Comparison of ENCODE assay signal across 1 cellular context in genomic region chr12:89390802-89391673, GRCh38.
TF ChIP-seq lines count a peak whose summit lies in the region.

No MANE protein-coding gene starts in this region.

TF ChIP-seq in HepG2, 621 proteins besides CTCF, POLR2A, EP300 and RAD21 (continued from another document and continues in another):
- TF ChIP-seq, protein P1, sequence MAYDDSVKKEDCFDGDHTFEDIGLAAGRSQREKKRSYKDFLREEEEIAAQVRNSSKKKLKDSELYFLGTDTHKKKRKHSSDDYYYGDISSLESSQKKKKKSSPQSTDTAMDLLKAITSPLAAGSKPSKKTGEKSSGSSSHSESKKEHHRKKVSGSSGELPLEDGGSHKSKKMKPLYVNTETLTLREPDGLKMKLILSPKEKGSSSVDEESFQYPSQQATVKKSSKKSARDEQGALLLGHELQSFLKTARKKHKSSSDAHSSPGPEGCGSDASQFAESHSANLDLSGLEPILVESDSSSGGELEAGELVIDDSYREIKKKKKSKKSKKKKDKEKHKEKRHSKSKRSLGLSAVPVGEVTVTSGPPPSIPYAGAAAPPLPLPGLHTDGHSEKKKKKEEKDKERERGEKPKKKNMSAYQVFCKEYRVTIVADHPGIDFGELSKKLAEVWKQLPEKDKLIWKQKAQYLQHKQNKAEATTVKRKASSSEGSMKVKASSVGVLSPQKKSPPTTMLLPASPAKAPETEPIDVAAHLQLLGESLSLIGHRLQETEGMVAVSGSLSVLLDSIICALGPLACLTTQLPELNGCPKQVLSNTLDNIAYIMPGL (CRISPR knock-in tag; IDR thresholded peaks at IDR 0.05; ENCODE audit: borderline replicate concordance in 1 of 2, low read depth in 1 of 2) = peak in 1 of 2 experiments; percentile 66; a peak in 1 of 4 replicates
- peak; percentile 65; the same call in 1 of the 2 replicates for TF ChIP-seq ZMYM3 (CRISPR knock-in tag; IDR thresholded peaks at IDR 0.05)
- TF ChIP-seq SAP130 (CRISPR knock-in tag; IDR thresholded peaks at IDR 0.05; ENCODE audit: low read depth) = peak; percentile 95
- peak; percentile 70 for TF ChIP-seq CREM (IDR thresholded peaks at IDR 0.05)
- no peak for TF ChIP-seq CREM (CRISPR knock-in tag; IDR thresholded peaks at IDR 0.05)
- peak; percentile 78; the same call in 1 of the 2 replicates for TF ChIP-seq KAT8 (CRISPR knock-in tag; IDR thresholded peaks at IDR 0.05)
- peak; percentile 87 for TF ChIP-seq HHEX (CRISPR knock-in tag; IDR thresholded peaks at IDR 0.05)
- TF ChIP-seq GATAD2A (CRISPR knock-in tag; IDR thresholded peaks at IDR 0.05) = peak; percentile 97
- no peak for TF ChIP-seq CBX2 (IDR thresholded peaks at IDR 0.05; ENCODE audit: low read depth, low read length)
- TF ChIP-seq CBX2 (CRISPR knock-in tag; IDR thresholded peaks at IDR 0.05; ENCODE audit: low read depth) = no peak
- no peak for TF ChIP-seq ZNF530 (CRISPR knock-in tag; IDR thresholded peaks at IDR 0.05; ENCODE audit: low read depth)
- TF ChIP-seq ZNF24 (IDR thresholded peaks at IDR 0.05) = no peak
- TF ChIP-seq PRDM4 (CRISPR knock-in tag; IDR thresholded peaks at IDR 0.05; ENCODE audit: borderline replicate concordance) = no peak
- TF ChIP-seq HDAC1 (CRISPR knock-in tag; IDR thresholded peaks at IDR 0.05) = peak; percentile 73
- no peak for TF ChIP-seq IKZF1 (IDR thresholded peaks at IDR 0.05)
- TF ChIP-seq, protein P2, sequence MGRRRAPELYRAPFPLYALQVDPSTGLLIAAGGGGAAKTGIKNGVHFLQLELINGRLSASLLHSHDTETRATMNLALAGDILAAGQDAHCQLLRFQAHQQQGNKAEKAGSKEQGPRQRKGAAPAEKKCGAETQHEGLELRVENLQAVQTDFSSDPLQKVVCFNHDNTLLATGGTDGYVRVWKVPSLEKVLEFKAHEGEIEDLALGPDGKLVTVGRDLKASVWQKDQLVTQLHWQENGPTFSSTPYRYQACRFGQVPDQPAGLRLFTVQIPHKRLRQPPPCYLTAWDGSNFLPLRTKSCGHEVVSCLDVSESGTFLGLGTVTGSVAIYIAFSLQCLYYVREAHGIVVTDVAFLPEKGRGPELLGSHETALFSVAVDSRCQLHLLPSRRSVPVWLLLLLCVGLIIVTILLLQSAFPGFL (CRISPR knock-in tag; IDR thresholded peaks at IDR 0.05) = no peak
- no peak for TF ChIP-seq ZBTB1 (CRISPR knock-in tag; IDR thresholded peaks at IDR 0.05; ENCODE audit: borderline replicate concordance)
- no peak for TF ChIP-seq ZEB1 (IDR thresholded peaks at IDR 0.05; ENCODE audit: insufficient replicate concordance, low read depth)
- no peak for TF ChIP-seq ZNF512 (CRISPR knock-in tag; IDR thresholded peaks at IDR 0.05)
- TF ChIP-seq ARNTL (CRISPR knock-in tag; IDR thresholded peaks at IDR 0.05) = no peak
- no peak for TF ChIP-seq SNAPC2 (CRISPR knock-in tag; IDR thresholded peaks at IDR 0.05)
- no peak for TF ChIP-seq CCAR2 (optimal IDR thresholded peaks at IDR 0.05; ENCODE audit: low read depth, low read length)
- peak; percentile 91 for TF ChIP-seq ELF4 (CRISPR knock-in tag; IDR thresholded peaks at IDR 0.05; ENCODE audit: borderline replicate concordance)
- peak; percentile 87 for TF ChIP-seq NR2C2 (CRISPR knock-in tag; IDR thresholded peaks at IDR 0.05; ENCODE audit: borderline replicate concordance)
- no peak; the same call in 1 of the 2 replicates for TF ChIP-seq ZNF510 (CRISPR knock-in tag; IDR thresholded peaks at IDR 0.05; ENCODE audit: low read depth)
- no peak for TF ChIP-seq ZNF10 (CRISPR knock-in tag; IDR thresholded peaks at IDR 0.05; ENCODE audit: borderline replicate concordance, low read depth)
- TF ChIP-seq, protein P3, sequence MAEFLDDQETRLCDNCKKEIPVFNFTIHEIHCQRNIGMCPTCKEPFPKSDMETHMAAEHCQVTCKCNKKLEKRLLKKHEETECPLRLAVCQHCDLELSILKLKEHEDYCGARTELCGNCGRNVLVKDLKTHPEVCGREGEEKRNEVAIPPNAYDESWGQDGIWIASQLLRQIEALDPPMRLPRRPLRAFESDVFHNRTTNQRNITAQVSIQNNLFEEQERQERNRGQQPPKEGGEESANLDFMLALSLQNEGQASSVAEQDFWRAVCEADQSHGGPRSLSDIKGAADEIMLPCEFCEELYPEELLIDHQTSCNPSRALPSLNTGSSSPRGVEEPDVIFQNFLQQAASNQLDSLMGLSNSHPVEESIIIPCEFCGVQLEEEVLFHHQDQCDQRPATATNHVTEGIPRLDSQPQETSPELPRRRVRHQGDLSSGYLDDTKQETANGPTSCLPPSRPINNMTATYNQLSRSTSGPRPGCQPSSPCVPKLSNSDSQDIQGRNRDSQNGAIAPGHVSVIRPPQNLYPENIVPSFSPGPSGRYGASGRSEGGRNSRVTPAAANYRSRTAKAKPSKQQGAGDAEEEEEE (CRISPR knock-in tag; IDR thresholded peaks at IDR 0.05; ENCODE audit: borderline replicate concordance) = no peak
- peak; percentile 53; the same call in 1 of the 2 replicates for TF ChIP-seq FOSL1 (CRISPR knock-in tag; IDR thresholded peaks at IDR 0.05; ENCODE audit: borderline replicate concordance)
- 0 out of 2 replicates have a peak, but pooled peaks have one; percentile 41 for TF ChIP-seq ZNF501 (CRISPR knock-in tag; IDR thresholded peaks at IDR 0.05)
- no peak for TF ChIP-seq TBL1XR1 (IDR thresholded peaks at IDR 0.05; ENCODE audit: borderline replicate concordance, low read length, partially characterized antibody)
- 0 out of 2 replicates have a peak, but pooled peaks have one; percentile 38 for TF ChIP-seq ZBTB21 (CRISPR knock-in tag; IDR thresholded peaks at IDR 0.05)
- TF ChIP-seq ZNF264 (CRISPR knock-in tag; IDR thresholded peaks at IDR 0.05) = peak; percentile 82
- no peak for TF ChIP-seq REPIN1 (CRISPR knock-in tag; IDR thresholded peaks at IDR 0.05; ENCODE audit: borderline replicate concordance, low read depth)
- no peak for TF ChIP-seq BCLAF1 (IDR thresholded peaks at IDR 0.05)
- TF ChIP-seq, protein P4, sequence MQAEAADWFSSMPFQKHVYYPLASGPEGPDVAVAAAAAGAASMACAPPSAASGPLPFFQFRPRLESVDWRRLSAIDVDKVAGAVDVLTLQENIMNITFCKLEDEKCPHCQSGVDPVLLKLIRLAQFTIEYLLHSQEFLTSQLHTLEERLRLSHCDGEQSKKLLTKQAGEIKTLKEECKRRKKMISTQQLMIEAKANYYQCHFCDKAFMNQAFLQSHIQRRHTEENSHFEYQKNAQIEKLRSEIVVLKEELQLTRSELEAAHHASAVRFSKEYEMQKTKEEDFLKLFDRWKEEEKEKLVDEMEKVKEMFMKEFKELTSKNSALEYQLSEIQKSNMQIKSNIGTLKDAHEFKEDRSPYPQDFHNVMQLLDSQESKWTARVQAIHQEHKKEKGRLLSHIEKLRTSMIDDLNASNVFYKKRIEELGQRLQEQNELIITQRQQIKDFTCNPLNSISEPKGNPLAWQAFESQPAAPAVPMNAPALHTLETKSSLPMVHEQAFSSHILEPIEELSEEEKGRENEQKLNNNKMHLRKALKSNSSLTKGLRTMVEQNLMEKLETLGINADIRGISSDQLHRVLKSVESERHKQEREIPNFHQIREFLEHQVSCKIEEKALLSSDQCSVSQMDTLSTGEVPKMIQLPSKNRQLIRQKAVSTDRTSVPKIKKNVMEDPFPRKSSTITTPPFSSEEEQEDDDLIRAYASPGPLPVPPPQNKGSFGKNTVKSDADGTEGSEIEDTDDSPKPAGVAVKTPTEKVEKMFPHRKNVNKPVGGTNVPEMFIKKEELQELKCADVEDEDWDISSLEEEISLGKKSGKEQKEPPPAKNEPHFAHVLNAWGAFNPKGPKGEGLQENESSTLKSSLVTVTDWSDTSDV (CRISPR knock-in tag; IDR thresholded peaks at IDR 0.05) = no peak
- TF ChIP-seq, protein P5, sequence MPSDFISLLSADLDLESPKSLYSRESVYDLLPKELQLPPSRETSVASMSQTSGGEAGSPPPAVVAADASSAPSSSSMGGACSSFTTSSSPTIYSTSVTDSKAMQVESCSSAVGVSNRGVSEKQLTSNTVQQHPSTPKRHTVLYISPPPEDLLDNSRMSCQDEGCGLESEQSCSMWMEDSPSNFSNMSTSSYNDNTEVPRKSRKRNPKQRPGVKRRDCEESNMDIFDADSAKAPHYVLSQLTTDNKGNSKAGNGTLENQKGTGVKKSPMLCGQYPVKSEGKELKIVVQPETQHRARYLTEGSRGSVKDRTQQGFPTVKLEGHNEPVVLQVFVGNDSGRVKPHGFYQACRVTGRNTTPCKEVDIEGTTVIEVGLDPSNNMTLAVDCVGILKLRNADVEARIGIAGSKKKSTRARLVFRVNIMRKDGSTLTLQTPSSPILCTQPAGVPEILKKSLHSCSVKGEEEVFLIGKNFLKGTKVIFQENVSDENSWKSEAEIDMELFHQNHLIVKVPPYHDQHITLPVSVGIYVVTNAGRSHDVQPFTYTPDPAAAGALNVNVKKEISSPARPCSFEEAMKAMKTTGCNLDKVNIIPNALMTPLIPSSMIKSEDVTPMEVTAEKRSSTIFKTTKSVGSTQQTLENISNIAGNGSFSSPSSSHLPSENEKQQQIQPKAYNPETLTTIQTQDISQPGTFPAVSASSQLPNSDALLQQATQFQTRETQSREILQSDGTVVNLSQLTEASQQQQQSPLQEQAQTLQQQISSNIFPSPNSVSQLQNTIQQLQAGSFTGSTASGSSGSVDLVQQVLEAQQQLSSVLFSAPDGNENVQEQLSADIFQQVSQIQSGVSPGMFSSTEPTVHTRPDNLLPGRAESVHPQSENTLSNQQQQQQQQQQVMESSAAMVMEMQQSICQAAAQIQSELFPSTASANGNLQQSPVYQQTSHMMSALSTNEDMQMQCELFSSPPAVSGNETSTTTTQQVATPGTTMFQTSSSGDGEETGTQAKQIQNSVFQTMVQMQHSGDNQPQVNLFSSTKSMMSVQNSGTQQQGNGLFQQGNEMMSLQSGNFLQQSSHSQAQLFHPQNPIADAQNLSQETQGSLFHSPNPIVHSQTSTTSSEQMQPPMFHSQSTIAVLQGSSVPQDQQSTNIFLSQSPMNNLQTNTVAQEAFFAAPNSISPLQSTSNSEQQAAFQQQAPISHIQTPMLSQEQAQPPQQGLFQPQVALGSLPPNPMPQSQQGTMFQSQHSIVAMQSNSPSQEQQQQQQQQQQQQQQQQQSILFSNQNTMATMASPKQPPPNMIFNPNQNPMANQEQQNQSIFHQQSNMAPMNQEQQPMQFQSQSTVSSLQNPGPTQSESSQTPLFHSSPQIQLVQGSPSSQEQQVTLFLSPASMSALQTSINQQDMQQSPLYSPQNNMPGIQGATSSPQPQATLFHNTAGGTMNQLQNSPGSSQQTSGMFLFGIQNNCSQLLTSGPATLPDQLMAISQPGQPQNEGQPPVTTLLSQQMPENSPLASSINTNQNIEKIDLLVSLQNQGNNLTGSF (CRISPR knock-in tag; IDR thresholded peaks at IDR 0.05) = no peak
- peak; percentile 98 for TF ChIP-seq MIXL1 (CRISPR knock-in tag; IDR thresholded peaks at IDR 0.05)
- TF ChIP-seq ZNF597 (CRISPR knock-in tag; IDR thresholded peaks at IDR 0.05) = no peak
- peak; percentile 91 for TF ChIP-seq IRF2 (CRISPR knock-in tag; IDR thresholded peaks at IDR 0.05)
